ENCODE assay signal across 15 cellular contexts in the genomic region with DNA sequence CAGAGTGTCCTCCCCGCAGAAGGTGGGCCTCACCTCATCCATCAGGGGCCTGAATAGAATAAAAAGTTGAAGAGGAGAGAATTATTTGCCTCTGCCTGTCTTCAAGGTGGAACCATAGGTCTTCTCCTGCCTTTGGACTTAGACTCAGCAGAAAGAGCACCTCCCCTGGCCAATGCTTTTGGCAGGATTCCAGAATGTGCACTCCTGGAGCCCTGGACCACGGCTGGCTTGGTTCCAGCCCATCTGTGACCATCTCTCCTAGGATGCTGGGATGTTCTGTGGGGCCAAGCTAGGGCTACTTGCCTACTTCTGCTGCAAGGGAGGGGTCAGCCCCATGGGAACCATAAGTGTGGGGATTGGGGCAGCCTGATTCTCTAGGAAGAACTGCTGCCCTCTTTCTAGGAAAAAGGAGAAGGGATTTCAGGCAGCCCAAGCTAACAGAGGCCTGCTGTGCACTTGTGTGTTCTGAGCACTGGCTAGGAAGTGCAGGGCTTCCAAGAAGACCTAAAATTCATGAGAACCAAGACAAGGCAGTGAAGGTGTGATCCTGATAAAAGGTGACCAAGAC. TPM values are rescaled to one million over a fixed set of nuclear protein-coding genes. Genes with fewer than 3 reads are reported as not detected.
A peak's percentile ranks its signal among the peaks of the same experiment; 100 is the strongest.
DNase-seq lines count a peak whose midpoint lies in the region; ATAC-seq, FAIRE-seq and TF ChIP-seq lines count a peak whose summit lies in the region.
"Had no signal": no experiment of that assay in that cellular context is flagged by ENCODE, and none has a peak within 500 bp of the region (broad histone marks: within the 10 kb centered on the region; RNA-seq: fewer than 3 reads in every experiment).

No MANE protein-coding gene starts in this region.

- peaks cover 7% of the 10 kb centered on the region for H3K27me3 Mint-ChIP-seq in type B pancreatic cell
- no peaks in the 10 kb centered on the region for H3K27me3 Mint-ChIP-seq in T-helper 2 cell treated with Interferon-gamma antibody and Interleukin-4, amounts not matched to agents 5 μg/mL and 100 μg/mL, for 36 hours (ENCODE audit: low read depth)

- H3K79me2 ChIP-seq in HepG2 (ENCODE audit: insufficient read depth, low read length), result no peaks in the 10 kb centered on the region

- H3K36me3 ChIP-seq in HepG2 (replicated peaks in 1 of 2; ENCODE audit: control insufficient read depth in 1 of 2, insufficient read depth in 2 of 2, low read length in 2 of 2) (no peaks in the 10 kb centered on the region), right lobe of liver (no peaks in the 10 kb centered on the region), lower lobe of right lung (no peaks in the 10 kb centered on the region)
- H3K36me3 ChIP-seq: adrenal gland, uterus had no signal

- TF ChIP-seq CTCF in HepG2 (CRISPR knock-in tag; IDR thresholded peaks at IDR 0.05), result no peak
- TF ChIP-seq CTCF in right lobe of liver (IDR thresholded peaks at IDR 0.05), result no peak
- no peak for TF ChIP-seq CTCF in RWPE1 (conservative IDR thresholded peaks at IDR 0.05; ENCODE audit: low read depth)
- no peak for TF ChIP-seq CTCF in lower lobe of right lung (IDR thresholded peaks at IDR 0.05)
- no peak for TF ChIP-seq CTCF in type B pancreatic cell (conservative IDR thresholded peaks at IDR 0.05)

- CTCF ChIA-PET in HepG2 (lab: Yijun Ruan, JAX; ENCODE audit: low intra/inter-chr PET ratio, low total read pairs), result no interaction called here
- CTCF ChIA-PET in RWPE1 (lab: Yijun Ruan, JAX), result no interaction called here

- H3K27ac ChIP-seq in HepG2 (ENCODE audit: extremely low read length, insufficient read depth, low read length) (no peak overlapping the region), right lobe of liver (no peak overlapping the region), RWPE1 (peak overlapping the region; percentile 22; the same call in 1 of the 2 replicates), lower lobe of right lung (peak overlapping the region; percentile 47)
- H3K27ac ChIP-seq: adrenal gland, uterus had no signal

- H3K36me3 Mint-ChIP-seq in type B pancreatic cell, result peaks cover 6% of the 10 kb centered on the region
- no peaks in the 10 kb centered on the region for H3K36me3 Mint-ChIP-seq in T-helper 2 cell treated with Interferon-gamma antibody and Interleukin-4, amounts not matched to agents 5 μg/mL and 100 μg/mL, for 36 hours (ENCODE audit: low read depth)

- no peak overlapping the region for H3K9ac ChIP-seq in HepG2 (ENCODE audit: insufficient read depth, low read depth, low read length)

- H3K9me3 Mint-ChIP-seq in type B pancreatic cell, result peaks cover 5% of the 10 kb centered on the region
- H3K9me3 Mint-ChIP-seq in T-helper 2 cell treated with Interferon-gamma antibody and Interleukin-4, amounts not matched to agents 5 μg/mL and 100 μg/mL, for 36 hours, result peaks cover 12% of the 10 kb centered on the region

- H3K4me3 ChIP-seq in HepG2 (replicated peaks in 1 of 3; ENCODE audit: insufficient read depth in 1 of 3, low read depth in 2 of 3, low read length in 3 of 3), result no peak overlapping the region
- no peak overlapping the region for H3K4me3 ChIP-seq in right lobe of liver
- peak overlapping the region; percentile 28 for H3K4me3 ChIP-seq in lower lobe of right lung
- H3K4me3 ChIP-seq: adrenal gland, GM12878, uterus had no signal

- FAIRE-seq in HepG2 (lab: Jason Lieb, UNC) (no peak), HTR-8/SVneo (lab: Jason Lieb, UNC) (no peak)
- FAIRE-seq: GM12878 had no signal

- peak overlapping the region; percentile 84 for H3K4me3 Mint-ChIP-seq in type B pancreatic cell
- H3K4me3 Mint-ChIP-seq in T-helper 2 cell treated with Interferon-gamma antibody and Interleukin-4, amounts not matched to agents 5 μg/mL and 100 μg/mL, for 36 hours, result no peak overlapping the region
- H3K4me3 Mint-ChIP-seq: activated T-cell treated with anti-CD3 and anti-CD28 coated beads, Interleukin-2, amount 50 U/mL, for 24 hours; IgD-negative memory B cell had no signal

- in situ Hi-C loops in HepG2 (cut with HindIII; ENCODE audit: extremely low pct_ligation_motif_present, low pct_unique_long_range_greater_than_20kb), result no loop called here
- in situ Hi-C loops in G401 (cut with HindIII; ENCODE audit: low sequenced_read_pairs), result no loop called here

- POLR2A ChIA-PET in HepG2 (lab: Yijun Ruan, JAX) (interaction anchor here (1.5 kb wide), 1 partner anchor 32 kb away, joined by 7 read pairs; the partner anchor contains the start of gene SHANK2), RWPE1 (lab: Yijun Ruan, JAX; ENCODE audit: low non-redundant PET) (no interaction called here)

- no peak for TF ChIP-seq POLR2A in HepG2 (IDR thresholded peaks at IDR 0.05; ENCODE audit: insufficient read depth in 1 of 2, low read depth in 2 of 2, low read length in 2 of 2)
- no peak for TF ChIP-seq POLR2A in right lobe of liver (IDR thresholded peaks at IDR 0.05)

- H3K9me3 ChIP-seq in HepG2 (ENCODE audit: low read length) (peaks cover 7% of the 10 kb centered on the region; the same call in 1 of the 2 replicates), right lobe of liver (no peaks in the 10 kb centered on the region), lower lobe of right lung (no peaks in the 10 kb centered on the region)
- H3K9me3 ChIP-seq: adrenal gland, uterus had no signal

- H3K4me1 ChIP-seq in HepG2 (ENCODE audit: insufficient read depth, low read length), result peaks cover 65% of the 10 kb centered on the region
- peaks cover 0 to 9% (median 4%) of the 10 kb centered on the region in 4 donors for H3K4me1 ChIP-seq in right lobe of liver
- H3K4me1 ChIP-seq in lower lobe of right lung, result peaks cover 9% of the 10 kb centered on the region
- H3K4me1 ChIP-seq: adrenal gland, uterus had no signal

- 40% methylated on average over 1 of the region's 2 CpGs for WGBS in HepG2 (ENCODE audit: low lambda C conversion rate)
- WGBS in right lobe of liver (ENCODE audit: insufficient coverage, low coverage, low lambda C conversion rate, missing lambda C conversion rate), result no CpG with 5 or more reads among the region's 2 CpGs

- no peak for TF ChIP-seq EP300 in HepG2 (IDR thresholded peaks at IDR 0.05; ENCODE audit: low read depth in 2 of 2, low read length in 2 of 2)
- TF ChIP-seq EP300 in HepG2 (CRISPR knock-in tag; IDR thresholded peaks at IDR 0.05; ENCODE audit: borderline replicate concordance), result no peak

- peak overlapping the region; percentile 98 for H3K27ac Mint-ChIP-seq in type B pancreatic cell
- no peak overlapping the region for H3K27ac Mint-ChIP-seq in T-helper 2 cell treated with Interferon-gamma antibody and Interleukin-4, amounts not matched to agents 5 μg/mL and 100 μg/mL, for 36 hours
- H3K27ac Mint-ChIP-seq: activated T-cell treated with anti-CD3 and anti-CD28 coated beads, Interleukin-2, amount 50 U/mL, for 24 hours; IgD-negative memory B cell had no signal

- 0 out of 5 replicates have a peak, but pooled peaks cover 0 to 5% of the 10 kb centered on the region in 2 experiments for H3K27me3 ChIP-seq in HepG2 (ENCODE audit: control insufficient read depth in 1 of 2, insufficient read depth in 2 of 2, low read length in 2 of 2)
- no peaks in the 10 kb centered on the region for H3K27me3 ChIP-seq in right lobe of liver
- H3K27me3 ChIP-seq in lower lobe of right lung (ENCODE audit: low read depth), result no peaks in the 10 kb centered on the region
- H3K27me3 ChIP-seq: adrenal gland, uterus had no signal

- peak; percentile 26 for ATAC-seq in HepG2
- ATAC-seq in right lobe of liver, result no peak
- no peak for ATAC-seq in lower lobe of right lung
- ATAC-seq: GM12878 had no signal

- TF ChIP-seq RAD21 in HepG2 (CRISPR knock-in tag; IDR thresholded peaks at IDR 0.05), result no peak

- H3K4me2 ChIP-seq in HepG2 (ENCODE audit: low read depth, low read length), result peak overlapping the region; percentile 54

- H4K20me1 ChIP-seq in HepG2 (ENCODE audit: insufficient read depth, low read length), result no peaks in the 10 kb centered on the region

- BruUV-seq in HepG2 (replicated peaks; lab: Mats Ljungman, UMichigan), result no TSS peak

- peaks cover 34% of the 10 kb centered on the region for H3K4me1 Mint-ChIP-seq in type B pancreatic cell (ENCODE audit: unreplicated experiment)
- H3K4me1 Mint-ChIP-seq in T-helper 2 cell treated with Interferon-gamma antibody and Interleukin-4, amounts not matched to agents 5 μg/mL and 100 μg/mL, for 36 hours (ENCODE audit: low read depth), result no peaks in the 10 kb centered on the region

- intact Hi-C loops in HepG2 (cut with micrococcal nuclease; ENCODE audit: unreplicated experiment) (no loop called here), right lobe of liver (cut with DNase I) (no loop called here), lower lobe of right lung (cut with DNase I) (no loop called here)

- no peak overlapping the region for H2AFZ ChIP-seq in HepG2 (ENCODE audit: low read length)

- peak; percentile 34 for DNase-seq in HepG2 (ENCODE audit: low spot score)
- no peak for DNase-seq in right lobe of liver
- no peak for DNase-seq in RWPE1 (ENCODE audit: low spot score)
- no peak for DNase-seq in lower lobe of right lung
- DNase-seq in type B pancreatic cell (ENCODE audit: extremely low spot score, unreplicated experiment), result no peak
- no peak for DNase-seq in HTR-8/SVneo (ENCODE audit: insufficient read length, low spot score)
- DNase-seq in G401 (ENCODE audit: low spot score), result no peak
- no peak for DNase-seq in T-helper 2 cell treated with Interferon-gamma antibody and Interleukin-4, amounts not matched to agents 5 μg/mL and 100 μg/mL, for 36 hours (ENCODE audit: low spot score)
- DNase-seq: activated T-cell treated with anti-CD3 and anti-CD28 coated beads, Interleukin-2, amount 50 U/mL, for 24 hours; adrenal gland; cortex of kidney; NCI-H1436 treated with DMSO at 0.1 percent for 48 hours; uterus had no signal

RNA-seq across cellular contexts. Expression of gene SHANK2, which starts 32.2 kb away (rescaled TPM):
- 10.2 and 10.5 TPM in 2 replicates for total RNA-seq in HepG2 (2016; rRNA removed; fragmentation: Illumina TruSeq; extraction: Trizol)
- total RNA-seq in HepG2 (2016; cell fraction: cytosol; rRNA removed; fragmentation: Illumina TruSeq; extraction: Trizol; ENCODE audit: low read depth), result 21.4 and 22.4 TPM in 2 replicates
- total RNA-seq in HepG2 (2016; cell fraction: insoluble cytoplasmic fraction; rRNA removed; fragmentation: Illumina TruSeq; extraction: Trizol), result 10.1 and 10.2 TPM in 2 replicates
- 14.0 and 14.5 TPM in 2 replicates for total RNA-seq in HepG2 (2016; cell fraction: membrane; rRNA removed; fragmentation: Illumina TruSeq; extraction: Trizol)
- total RNA-seq in HepG2 (2016; cell fraction: nucleus; rRNA removed; fragmentation: Illumina TruSeq; extraction: Trizol), result 30.8 and 38.1 TPM in 2 replicates
- polyA plus RNA-seq in HepG2 (2011; rRNA removed), result 13.0 and 16.0 TPM in 2 replicates
- 8.0 and 9.2 TPM in 2 replicates for polyA plus RNA-seq in HepG2 (2011; cell fraction: cytosol; rRNA removed)
- polyA plus RNA-seq in HepG2 (2011; cell fraction: nucleus; rRNA removed), result 60.2 and 68.0 TPM in 2 replicates
- 11.6 and 14.7 TPM in 2 replicates for polyA plus RNA-seq in HepG2 (2012)
- polyA plus RNA-seq in HepG2 (2016; cell fraction: cytosol; fragmentation: Illumina TruSeq; extraction: Trizol; ENCODE audit: low read depth), result 1.2 and 1.3 TPM in 2 replicates
- 5.5 and 10.0 TPM in 2 replicates for polyA plus RNA-seq in HepG2 (2016; cell fraction: insoluble cytoplasmic fraction; fragmentation: Illumina TruSeq; extraction: Trizol; ENCODE audit: low read depth)
- 2.4 and 3.2 TPM in 2 replicates for polyA plus RNA-seq in HepG2 (2016; cell fraction: membrane; fragmentation: Illumina TruSeq; extraction: Trizol; ENCODE audit: low read depth)
- polyA plus RNA-seq in HepG2 (2016; cell fraction: nucleus; fragmentation: Illumina TruSeq; extraction: Trizol; ENCODE audit: insufficient read depth, low read depth), result 26.0 and 26.8 TPM in 2 replicates
- polyA minus RNA-seq in HepG2 (2011; rRNA and poly(A)+ RNA removed; ENCODE audit: low replicate concordance), result 0.21 and 90.9 TPM in 2 replicates
- 22.8 and 29.4 TPM in 2 replicates for polyA minus RNA-seq in HepG2 (2011; cell fraction: cytosol; rRNA and poly(A)+ RNA removed)
- polyA minus RNA-seq in HepG2 (2011; cell fraction: nucleus; rRNA and poly(A)+ RNA removed), result 98.9 and 104 TPM in 2 replicates
- 10 to 100 TPM; 21.9 to 50.3 (median 30.9) TPM for total RNA-seq in right lobe of liver
- total RNA-seq in lower lobe of right lung, result 59.8 TPM
- 25.9 and 49.4 TPM in 2 replicates for total RNA-seq in type B pancreatic cell (ENCODE audit: low replicate concordance)
- total RNA-seq in G401 (2014; rRNA removed; shearing (Covaris generic)), result not detected in 2 replicates
- polyA plus RNA-seq: IgD-negative memory B cell had no signal

Comparison
In these comparisons a context has a peak if more than half of its experiments do, and no peak if none do; other contexts are left out.
1. H3K27ac ChIP-seq: peak in RWPE1 (single experiment) and lower lobe of right lung (single experiment); none in HepG2 (single experiment) and right lobe of liver (0 of 3).
2. RNA of gene SHANK2, which starts 32.2 kb away (total RNA-seq): 59.8 TPM in lower lobe of right lung (single experiment), 25.9 to 49.4 TPM in type B pancreatic cell, 21.9 to 50.3 TPM in right lobe of liver and 10.1 to 38.1 TPM in HepG2; not detected in G401; every median in the first group is over 10 times any median in the second.